In genomic region chr1:157249326-157249725, GRCh38 we compare ENCODE assay signal across 1 cellular context.
TF ChIP-seq lines count a peak whose summit lies in the region.

No MANE protein-coding gene starts in this region.

TF ChIP-seq in GM12878, 131 proteins besides CTCF, POLR2A, EP300 and RAD21 (continued from another document):
- TF ChIP-seq, protein P1, sequence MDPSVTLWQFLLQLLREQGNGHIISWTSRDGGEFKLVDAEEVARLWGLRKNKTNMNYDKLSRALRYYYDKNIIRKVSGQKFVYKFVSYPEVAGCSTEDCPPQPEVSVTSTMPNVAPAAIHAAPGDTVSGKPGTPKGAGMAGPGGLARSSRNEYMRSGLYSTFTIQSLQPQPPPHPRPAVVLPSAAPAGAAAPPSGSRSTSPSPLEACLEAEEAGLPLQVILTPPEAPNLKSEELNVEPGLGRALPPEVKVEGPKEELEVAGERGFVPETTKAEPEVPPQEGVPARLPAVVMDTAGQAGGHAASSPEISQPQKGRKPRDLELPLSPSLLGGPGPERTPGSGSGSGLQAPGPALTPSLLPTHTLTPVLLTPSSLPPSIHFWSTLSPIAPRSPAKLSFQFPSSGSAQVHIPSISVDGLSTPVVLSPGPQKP (IDR thresholded peaks at IDR 0.05; ENCODE audit: low read depth, low read length), result no peak
- no peak for TF ChIP-seq SIN3A (IDR thresholded peaks at IDR 0.05; ENCODE audit: low read depth, low read length)
- no peak for TF ChIP-seq NR2C2 (IDR thresholded peaks at IDR 0.05; ENCODE audit: borderline replicate concordance, control insufficient read depth, insufficient read length, low read depth)
- no peak for TF ChIP-seq ZZZ3 (IDR thresholded peaks at IDR 0.05; ENCODE audit: control insufficient read depth, insufficient read length, low read depth)
- no peak for TF ChIP-seq KLF5 (IDR thresholded peaks at IDR 0.05; ENCODE audit: partially characterized antibody)
- TF ChIP-seq GATAD2B (conservative IDR thresholded peaks at IDR 0.05; ENCODE audit: low read depth), result 0 out of 2 replicates have a peak, but pooled peaks have one; percentile 22
- TF ChIP-seq, protein P2, sequence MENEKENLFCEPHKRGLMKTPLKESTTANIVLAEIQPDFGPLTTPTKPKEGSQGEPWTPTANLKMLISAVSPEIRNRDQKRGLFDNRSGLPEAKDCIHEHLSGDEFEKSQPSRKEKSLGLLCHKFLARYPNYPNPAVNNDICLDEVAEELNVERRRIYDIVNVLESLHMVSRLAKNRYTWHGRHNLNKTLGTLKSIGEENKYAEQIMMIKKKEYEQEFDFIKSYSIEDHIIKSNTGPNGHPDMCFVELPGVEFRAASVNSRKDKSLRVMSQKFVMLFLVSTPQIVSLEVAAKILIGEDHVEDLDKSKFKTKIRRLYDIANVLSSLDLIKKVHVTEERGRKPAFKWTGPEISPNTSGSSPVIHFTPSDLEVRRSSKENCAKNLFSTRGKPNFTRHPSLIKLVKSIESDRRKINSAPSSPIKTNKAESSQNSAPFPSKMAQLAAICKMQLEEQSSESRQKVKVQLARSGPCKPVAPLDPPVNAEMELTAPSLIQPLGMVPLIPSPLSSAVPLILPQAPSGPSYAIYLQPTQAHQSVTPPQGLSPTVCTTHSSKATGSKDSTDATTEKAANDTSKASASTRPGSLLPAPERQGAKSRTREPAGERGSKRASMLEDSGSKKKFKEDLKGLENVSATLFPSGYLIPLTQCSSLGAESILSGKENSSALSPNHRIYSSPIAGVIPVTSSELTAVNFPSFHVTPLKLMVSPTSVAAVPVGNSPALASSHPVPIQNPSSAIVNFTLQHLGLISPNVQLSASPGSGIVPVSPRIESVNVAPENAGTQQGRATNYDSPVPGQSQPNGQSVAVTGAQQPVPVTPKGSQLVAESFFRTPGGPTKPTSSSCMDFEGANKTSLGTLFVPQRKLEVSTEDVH (IDR thresholded peaks at IDR 0.05; ENCODE audit: low read depth, partially characterized antibody), result no peak
- no peak for TF ChIP-seq SMC3 (IDR thresholded peaks at IDR 0.05; ENCODE audit: borderline replicate concordance, low read length)
- TF ChIP-seq BHLHE40 (IDR thresholded peaks at IDR 0.05; ENCODE audit: borderline replicate concordance in 1 of 2, low read depth in 2 of 2, low read length in 1 of 2), result peak; percentile 52 to 82; a peak in 3 of 4 replicates
- TF ChIP-seq SRF (IDR thresholded peaks at IDR 0.05; ENCODE audit: low read depth in 2 of 2, low read length in 2 of 2), result no peak
- TF ChIP-seq FOS (IDR thresholded peaks at IDR 0.05; ENCODE audit: borderline replicate concordance, extremely low read depth, insufficient read length), result no peak
- no peak for TF ChIP-seq NKRF (conservative IDR thresholded peaks at IDR 0.05)
- peak; percentile 83 for TF ChIP-seq DPF2 (IDR thresholded peaks at IDR 0.05)
- peak; percentile 86 for TF ChIP-seq MTA2 (IDR thresholded peaks at IDR 0.05; ENCODE audit: low read depth)
- TF ChIP-seq RUNX3 (IDR thresholded peaks at IDR 0.05; ENCODE audit: low read length), result peak; percentile 83
- peak; percentile 76 for TF ChIP-seq BMI1 (IDR thresholded peaks at IDR 0.05; ENCODE audit: borderline replicate concordance)
- TF ChIP-seq, protein P3, sequence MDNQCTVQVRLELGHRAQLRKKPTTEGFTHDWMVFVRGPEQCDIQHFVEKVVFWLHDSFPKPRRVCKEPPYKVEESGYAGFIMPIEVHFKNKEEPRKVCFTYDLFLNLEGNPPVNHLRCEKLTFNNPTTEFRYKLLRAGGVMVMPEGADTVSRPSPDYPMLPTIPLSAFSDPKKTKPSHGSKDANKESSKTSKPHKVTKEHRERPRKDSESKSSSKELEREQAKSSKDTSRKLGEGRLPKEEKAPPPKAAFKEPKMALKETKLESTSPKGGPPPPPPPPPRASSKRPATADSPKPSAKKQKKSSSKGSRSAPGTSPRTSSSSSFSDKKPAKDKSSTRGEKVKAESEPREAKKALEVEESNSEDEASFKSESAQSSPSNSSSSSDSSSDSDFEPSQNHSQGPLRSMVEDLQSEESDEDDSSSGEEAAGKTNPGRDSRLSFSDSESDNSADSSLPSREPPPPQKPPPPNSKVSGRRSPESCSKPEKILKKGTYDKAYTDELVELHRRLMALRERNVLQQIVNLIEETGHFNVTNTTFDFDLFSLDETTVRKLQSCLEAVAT (IDR thresholded peaks at IDR 0.05), result peak; percentile 31; the same call in 1 of the 2 replicates
- TF ChIP-seq, protein P4, sequence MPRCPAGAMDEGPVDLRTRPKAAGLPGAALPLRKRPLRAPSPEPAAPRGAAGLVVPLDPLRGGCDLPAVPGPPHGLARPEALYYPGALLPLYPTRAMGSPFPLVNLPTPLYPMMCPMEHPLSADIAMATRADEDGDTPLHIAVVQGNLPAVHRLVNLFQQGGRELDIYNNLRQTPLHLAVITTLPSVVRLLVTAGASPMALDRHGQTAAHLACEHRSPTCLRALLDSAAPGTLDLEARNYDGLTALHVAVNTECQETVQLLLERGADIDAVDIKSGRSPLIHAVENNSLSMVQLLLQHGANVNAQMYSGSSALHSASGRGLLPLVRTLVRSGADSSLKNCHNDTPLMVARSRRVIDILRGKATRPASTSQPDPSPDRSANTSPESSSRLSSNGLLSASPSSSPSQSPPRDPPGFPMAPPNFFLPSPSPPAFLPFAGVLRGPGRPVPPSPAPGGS (IDR thresholded peaks at IDR 0.05; ENCODE audit: borderline replicate concordance, insufficient read depth, low read depth, low read length, poor library complexity, severe bottlenecking), result peak; percentile 31
- no peak for TF ChIP-seq HSF1 (IDR thresholded peaks at IDR 0.05; ENCODE audit: low read depth, low read length)
- 0 out of 2 replicates have a peak, but pooled peaks have one; percentile 11 for TF ChIP-seq NR2F1 (conservative IDR thresholded peaks at IDR 0.05)
- TF ChIP-seq, protein P5, sequence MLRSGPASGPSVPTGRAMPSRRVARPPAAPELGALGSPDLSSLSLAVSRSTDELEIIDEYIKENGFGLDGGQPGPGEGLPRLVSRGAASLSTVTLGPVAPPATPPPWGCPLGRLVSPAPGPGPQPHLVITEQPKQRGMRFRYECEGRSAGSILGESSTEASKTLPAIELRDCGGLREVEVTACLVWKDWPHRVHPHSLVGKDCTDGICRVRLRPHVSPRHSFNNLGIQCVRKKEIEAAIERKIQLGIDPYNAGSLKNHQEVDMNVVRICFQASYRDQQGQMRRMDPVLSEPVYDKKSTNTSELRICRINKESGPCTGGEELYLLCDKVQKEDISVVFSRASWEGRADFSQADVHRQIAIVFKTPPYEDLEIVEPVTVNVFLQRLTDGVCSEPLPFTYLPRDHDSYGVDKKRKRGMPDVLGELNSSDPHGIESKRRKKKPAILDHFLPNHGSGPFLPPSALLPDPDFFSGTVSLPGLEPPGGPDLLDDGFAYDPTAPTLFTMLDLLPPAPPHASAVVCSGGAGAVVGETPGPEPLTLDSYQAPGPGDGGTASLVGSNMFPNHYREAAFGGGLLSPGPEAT (IDR thresholded peaks at IDR 0.05; ENCODE audit: low read depth), result peak; percentile 86
- peak in 1 of 2 experiments; percentile 62; a peak in 1 of 4 replicates for TF ChIP-seq ETV6 (conservative IDR thresholded peaks at IDR 0.05 in 1 of 2, IDR thresholded peaks at IDR 0.05 in 1 of 2; ENCODE audit: borderline replicate concordance in 1 of 2, low read depth in 1 of 2)
- peak; percentile 69; the same call in 1 of the 2 replicates for TF ChIP-seq BCL11A (IDR thresholded peaks at IDR 0.05; ENCODE audit: low read depth, low read length)
- TF ChIP-seq IRF4 (IDR thresholded peaks at IDR 0.05; ENCODE audit: low read depth, low read length), result 0 out of 2 replicates have a peak, but pooled peaks have one; percentile 16
- no peak for TF ChIP-seq LARP7 (IDR thresholded peaks at IDR 0.05)
- TF ChIP-seq, protein P6, sequence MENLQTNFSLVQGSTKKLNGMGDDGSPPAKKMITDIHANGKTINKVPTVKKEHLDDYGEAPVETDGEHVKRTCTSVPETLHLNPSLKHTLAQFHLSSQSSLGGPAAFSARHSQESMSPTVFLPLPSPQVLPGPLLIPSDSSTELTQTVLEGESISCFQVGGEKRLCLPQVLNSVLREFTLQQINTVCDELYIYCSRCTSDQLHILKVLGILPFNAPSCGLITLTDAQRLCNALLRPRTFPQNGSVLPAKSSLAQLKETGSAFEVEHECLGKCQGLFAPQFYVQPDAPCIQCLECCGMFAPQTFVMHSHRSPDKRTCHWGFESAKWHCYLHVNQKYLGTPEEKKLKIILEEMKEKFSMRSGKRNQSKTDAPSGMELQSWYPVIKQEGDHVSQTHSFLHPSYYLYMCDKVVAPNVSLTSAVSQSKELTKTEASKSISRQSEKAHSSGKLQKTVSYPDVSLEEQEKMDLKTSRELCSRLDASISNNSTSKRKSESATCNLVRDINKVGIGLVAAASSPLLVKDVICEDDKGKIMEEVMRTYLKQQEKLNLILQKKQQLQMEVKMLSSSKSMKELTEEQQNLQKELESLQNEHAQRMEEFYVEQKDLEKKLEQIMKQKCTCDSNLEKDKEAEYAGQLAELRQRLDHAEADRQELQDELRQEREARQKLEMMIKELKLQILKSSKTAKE (IDR thresholded peaks at IDR 0.05; ENCODE audit: low read depth, poor library complexity, severe bottlenecking), result peak; percentile 68
- no peak for TF ChIP-seq PAX8 (IDR thresholded peaks at IDR 0.05)
- TF ChIP-seq FOXM1 (IDR thresholded peaks at IDR 0.05; ENCODE audit: low read depth, low read length), result peak; percentile 23; the same call in 1 of the 2 replicates
- no peak for TF ChIP-seq SIX5 (IDR thresholded peaks at IDR 0.05; ENCODE audit: low read depth, low read length, severe bottlenecking)
- TF ChIP-seq HDGF (IDR thresholded peaks at IDR 0.05), result no peak
- no peak for TF ChIP-seq CHD2 (IDR thresholded peaks at IDR 0.05; ENCODE audit: borderline replicate concordance, low read depth, low read length)
- no peak for TF ChIP-seq CBX3 (IDR thresholded peaks at IDR 0.05; ENCODE audit: borderline replicate concordance, low read depth)
- no peak for TF ChIP-seq STAT3 (IDR thresholded peaks at IDR 0.05; ENCODE audit: low read depth, low read length)
- TF ChIP-seq, protein P7, sequence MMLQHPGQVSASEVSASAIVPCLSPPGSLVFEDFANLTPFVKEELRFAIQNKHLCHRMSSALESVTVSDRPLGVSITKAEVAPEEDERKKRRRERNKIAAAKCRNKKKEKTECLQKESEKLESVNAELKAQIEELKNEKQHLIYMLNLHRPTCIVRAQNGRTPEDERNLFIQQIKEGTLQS (IDR thresholded peaks at IDR 0.05; ENCODE audit: borderline replicate concordance, extremely low read depth, low read depth, low read length), result no peak
- TF ChIP-seq, protein P8, sequence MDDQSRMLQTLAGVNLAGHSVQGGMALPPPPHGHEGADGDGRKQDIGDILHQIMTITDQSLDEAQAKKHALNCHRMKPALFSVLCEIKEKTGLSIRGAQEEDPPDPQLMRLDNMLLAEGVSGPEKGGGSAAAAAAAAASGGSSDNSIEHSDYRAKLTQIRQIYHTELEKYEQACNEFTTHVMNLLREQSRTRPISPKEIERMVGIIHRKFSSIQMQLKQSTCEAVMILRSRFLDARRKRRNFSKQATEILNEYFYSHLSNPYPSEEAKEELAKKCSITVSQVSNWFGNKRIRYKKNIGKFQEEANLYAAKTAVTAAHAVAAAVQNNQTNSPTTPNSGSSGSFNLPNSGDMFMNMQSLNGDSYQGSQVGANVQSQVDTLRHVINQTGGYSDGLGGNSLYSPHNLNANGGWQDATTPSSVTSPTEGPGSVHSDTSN (IDR thresholded peaks at IDR 0.05; ENCODE audit: insufficient replicate concordance, low read depth, low read length), result no peak
- TF ChIP-seq EED (IDR thresholded peaks at IDR 0.05; ENCODE audit: low read depth), result peak; percentile 84
- peak; percentile 51 for TF ChIP-seq JUNB (IDR thresholded peaks at IDR 0.05)
- TF ChIP-seq SPI1 (IDR thresholded peaks at IDR 0.05; ENCODE audit: borderline replicate concordance, insufficient read depth, low read depth, low read length), result peak; percentile 80
- no peak for TF ChIP-seq SMAD5 (IDR thresholded peaks at IDR 0.05; ENCODE audit: low read depth)
- TF ChIP-seq BACH1 (IDR thresholded peaks at IDR 0.05; ENCODE audit: borderline replicate concordance), result no peak
- TF ChIP-seq NFIC (IDR thresholded peaks at IDR 0.05; ENCODE audit: low read depth, low read length), result peak; percentile 66; the same call in 1 of the 2 replicates
- no peak for TF ChIP-seq TBL1XR1 (IDR thresholded peaks at IDR 0.05; ENCODE audit: low read depth, low read length)
- no peak for TF ChIP-seq YBX1 (IDR thresholded peaks at IDR 0.05)
- peak; percentile 96 to 97 for TF ChIP-seq IKZF2 (IDR thresholded peaks at IDR 0.05)
- TF ChIP-seq IKZF1 (conservative IDR thresholded peaks at IDR 0.05), result peak; percentile 92
- TF ChIP-seq RAD51 (IDR thresholded peaks at IDR 0.05), result peak; percentile 63; the same call in 1 of the 2 replicates
- no peak for TF ChIP-seq ZNF207 (IDR thresholded peaks at IDR 0.05; ENCODE audit: borderline replicate concordance)
